Comparison of ENCODE assay signal across 17 cellular contexts in genomic region chr9:14304242-14304641, GRCh38. TPM values are rescaled to one million over a fixed set of nuclear protein-coding genes. Genes with fewer than 3 reads are reported as not detected.
"Had no signal": no experiment of that assay in that cellular context is flagged by ENCODE, and none has a peak within 500 bp of the region (broad histone marks: within the 10 kb centered on the region; RNA-seq: fewer than 3 reads in every experiment).

No MANE protein-coding gene starts in this region.

- H3K9me3 ChIP-seq: pancreas, right atrium auricular region, spleen had no signal

- DNase-seq: activated effector memory CD4-positive, alpha-beta T cell treated with Interleukin-2 at 50 U/mL for 16 hours; activated naive CD8-positive, alpha-beta T cell treated with anti-CD3 and anti-CD28 coated beads for 36 hours; activated T-cell treated with anti-CD3 and anti-CD28 coated beads, Interleukin-2, amount 50 U/mL, for 1 hour; central memory CD4-positive, alpha-beta T cell; glutamatergic neuron; immature natural killer cell; left colon; mesendoderm; pancreas; spleen; stimulated activated CD4-positive, alpha-beta T cell treated with anti-CD3 and anti-CD28 coated beads, Interleukin-1b, Interleukin-23, amount 100 ng/mL, for 48 hours; T-helper 2 cell had no signal

- H3K27me3 Mint-ChIP-seq: type B pancreatic cell had no signal

- H3K27me3 ChIP-seq: neural progenitor cell, pancreas, right atrium auricular region had no signal

- H3K4me3 Mint-ChIP-seq: activated naive CD8-positive, alpha-beta T cell treated with anti-CD3 and anti-CD28 coated beads for 36 hours; dendritic cell treated with granulocyte-macrophage colony-stimulating factor and Interleukin-4, amounts not matched to agents 40 ng/mL and 50 ng/mL, for 4 days; immature natural killer cell; neural progenitor cell; stimulated activated memory B cell treated with anti-CD40 and anti-IgM and Interleukin-4, amounts not matched to agents 10 μg/mL and 1 μg/mL and 100 μg/mL, for 72 hours; type B pancreatic cell had no signal

- H3K4me3 ChIP-seq: neural progenitor cell, pancreas, right atrium auricular region, spleen had no signal

- H3K4me1 Mint-ChIP-seq: immature natural killer cell; stimulated activated memory B cell treated with anti-CD40 and anti-IgM and Interleukin-4, amounts not matched to agents 10 μg/mL and 1 μg/mL and 100 μg/mL, for 72 hours had no signal

- H3K36me3 Mint-ChIP-seq: activated naive CD8-positive, alpha-beta T cell treated with anti-CD3 and anti-CD28 coated beads for 36 hours; immature natural killer cell; stimulated activated memory B cell treated with anti-CD40 and anti-IgM and Interleukin-4, amounts not matched to agents 10 μg/mL and 1 μg/mL and 100 μg/mL, for 72 hours had no signal

- H3K9me3 Mint-ChIP-seq: activated naive CD8-positive, alpha-beta T cell treated with anti-CD3 and anti-CD28 coated beads for 36 hours; dendritic cell treated with granulocyte-macrophage colony-stimulating factor and Interleukin-4, amounts not matched to agents 40 ng/mL and 50 ng/mL, for 4 days; neural progenitor cell; stimulated activated memory B cell treated with anti-CD40 and anti-IgM and Interleukin-4, amounts not matched to agents 10 μg/mL and 1 μg/mL and 100 μg/mL, for 72 hours had no signal

- H3K36me3 ChIP-seq: neural progenitor cell, pancreas, right atrium auricular region had no signal

- H3K27ac ChIP-seq: neural progenitor cell, pancreas, spleen had no signal

- H3K27ac Mint-ChIP-seq: activated naive CD8-positive, alpha-beta T cell treated with anti-CD3 and anti-CD28 coated beads for 36 hours; dendritic cell treated with granulocyte-macrophage colony-stimulating factor and Interleukin-4, amounts not matched to agents 40 ng/mL and 50 ng/mL, for 4 days; immature natural killer cell; neural progenitor cell; stimulated activated memory B cell treated with anti-CD40 and anti-IgM and Interleukin-4, amounts not matched to agents 10 μg/mL and 1 μg/mL and 100 μg/mL, for 72 hours; type B pancreatic cell had no signal

RNA-seq across cellular contexts. Expression of gene NFIB, which starts 9.7 kb away (rescaled TPM):
- total RNA-seq: activated naive CD8-positive, alpha-beta T cell treated with anti-CD3 and anti-CD28 coated beads for 36 hours had no signal
